In the genomic region with DNA sequence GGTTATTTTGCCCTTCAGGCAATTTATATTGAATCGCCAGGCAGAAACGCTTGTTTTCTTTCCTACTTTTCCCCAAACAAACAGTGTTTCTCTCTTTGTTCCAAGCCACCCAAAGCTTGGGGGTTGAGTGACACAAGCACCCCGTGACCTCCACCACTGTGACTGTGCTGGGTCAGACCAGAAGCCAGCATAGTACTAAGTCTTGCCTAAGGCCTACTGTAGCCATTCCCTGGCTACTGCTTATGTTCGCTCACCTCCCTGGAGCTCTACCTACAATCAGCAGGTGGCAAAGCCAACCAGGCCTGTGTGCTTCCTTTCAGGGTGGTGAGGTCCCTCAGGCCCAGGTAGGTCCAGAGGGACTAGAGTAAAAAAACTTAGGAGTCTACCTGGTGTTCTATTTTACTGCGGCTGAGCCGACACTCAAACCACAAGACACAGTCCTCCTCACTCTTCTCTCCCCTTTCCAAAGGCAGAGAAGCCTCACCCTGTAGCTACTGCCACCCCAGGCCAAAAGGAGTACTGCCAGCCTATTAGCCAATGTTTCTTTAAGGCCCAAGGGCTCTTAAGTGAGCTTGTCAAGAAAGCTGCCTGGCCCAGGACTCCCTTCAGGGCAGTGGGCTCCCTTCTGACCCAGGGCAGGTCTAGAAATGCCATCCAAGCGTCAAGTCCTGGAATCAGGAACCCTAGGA, we compare ENCODE assay signal across 1 cellular context.
TF ChIP-seq lines count a peak whose summit lies in the region.

No MANE protein-coding gene starts in this region.

TF ChIP-seq in H1, 55 proteins besides CTCF, POLR2A, EP300 and RAD21:
- TF ChIP-seq CBX8 (IDR thresholded peaks at IDR 0.05; ENCODE audit: borderline replicate concordance, low read depth, low read length) = no peak
- no peak for TF ChIP-seq NRF1 (IDR thresholded peaks at IDR 0.05; ENCODE audit: low read depth, low read length)
- no peak for TF ChIP-seq CTBP2 (IDR thresholded peaks at IDR 0.05; ENCODE audit: borderline replicate concordance, insufficient read depth, insufficient read length, low read length)
- TF ChIP-seq ZNF274 (IDR thresholded peaks at IDR 0.05; ENCODE audit: borderline replicate concordance, extremely low read depth, low read length) = no peak
- TF ChIP-seq RBBP5 (IDR thresholded peaks at IDR 0.05; ENCODE audit: borderline replicate concordance, low read depth, low read length) = no peak
- no peak for TF ChIP-seq CEBPB (IDR thresholded peaks at IDR 0.05; ENCODE audit: low read depth, low read length)
